ENCODE assay signal across 1 cellular context in the genomic region with DNA sequence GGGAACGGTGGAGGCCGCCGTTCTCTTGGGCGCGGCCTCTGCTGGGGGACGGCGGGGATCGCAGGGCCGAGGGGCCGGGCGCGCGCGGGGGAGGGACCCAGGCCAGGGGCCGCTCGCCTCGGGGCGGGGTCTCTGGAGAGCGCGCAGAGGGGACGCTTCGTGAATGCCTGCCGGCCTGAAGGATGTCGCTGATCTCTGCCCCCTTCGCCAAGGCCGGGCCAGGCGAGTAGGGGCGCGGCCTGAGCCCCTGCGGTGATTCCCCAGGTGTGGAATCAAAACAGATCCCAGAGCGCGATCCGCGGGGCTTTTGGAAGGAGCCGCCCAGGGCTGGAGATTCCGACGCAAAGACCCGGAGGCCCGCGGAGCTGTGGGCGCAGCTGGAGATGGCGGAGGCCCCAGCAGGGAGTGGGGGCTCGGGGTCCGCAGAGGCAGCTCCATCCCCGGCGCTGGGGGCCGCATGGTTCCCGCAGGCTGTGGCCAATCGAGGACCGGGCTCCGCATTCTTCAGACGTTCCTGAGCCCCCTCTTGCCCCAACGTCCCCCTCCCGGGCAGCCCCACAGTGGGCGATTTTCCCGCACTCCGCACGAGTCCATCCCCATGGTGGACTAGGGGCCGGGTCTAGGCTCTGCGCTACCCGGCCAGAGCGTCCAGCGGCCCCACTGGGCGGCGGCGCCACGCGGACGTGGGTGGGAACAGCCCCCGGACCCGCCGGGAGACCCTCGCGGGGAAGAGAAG.
TF ChIP-seq lines count a peak whose summit lies in the region.

No MANE protein-coding gene starts in this region.

TF ChIP-seq in HepG2, 621 proteins besides CTCF, POLR2A, EP300 and RAD21 (continued from another document):
- TF ChIP-seq, protein P1, sequence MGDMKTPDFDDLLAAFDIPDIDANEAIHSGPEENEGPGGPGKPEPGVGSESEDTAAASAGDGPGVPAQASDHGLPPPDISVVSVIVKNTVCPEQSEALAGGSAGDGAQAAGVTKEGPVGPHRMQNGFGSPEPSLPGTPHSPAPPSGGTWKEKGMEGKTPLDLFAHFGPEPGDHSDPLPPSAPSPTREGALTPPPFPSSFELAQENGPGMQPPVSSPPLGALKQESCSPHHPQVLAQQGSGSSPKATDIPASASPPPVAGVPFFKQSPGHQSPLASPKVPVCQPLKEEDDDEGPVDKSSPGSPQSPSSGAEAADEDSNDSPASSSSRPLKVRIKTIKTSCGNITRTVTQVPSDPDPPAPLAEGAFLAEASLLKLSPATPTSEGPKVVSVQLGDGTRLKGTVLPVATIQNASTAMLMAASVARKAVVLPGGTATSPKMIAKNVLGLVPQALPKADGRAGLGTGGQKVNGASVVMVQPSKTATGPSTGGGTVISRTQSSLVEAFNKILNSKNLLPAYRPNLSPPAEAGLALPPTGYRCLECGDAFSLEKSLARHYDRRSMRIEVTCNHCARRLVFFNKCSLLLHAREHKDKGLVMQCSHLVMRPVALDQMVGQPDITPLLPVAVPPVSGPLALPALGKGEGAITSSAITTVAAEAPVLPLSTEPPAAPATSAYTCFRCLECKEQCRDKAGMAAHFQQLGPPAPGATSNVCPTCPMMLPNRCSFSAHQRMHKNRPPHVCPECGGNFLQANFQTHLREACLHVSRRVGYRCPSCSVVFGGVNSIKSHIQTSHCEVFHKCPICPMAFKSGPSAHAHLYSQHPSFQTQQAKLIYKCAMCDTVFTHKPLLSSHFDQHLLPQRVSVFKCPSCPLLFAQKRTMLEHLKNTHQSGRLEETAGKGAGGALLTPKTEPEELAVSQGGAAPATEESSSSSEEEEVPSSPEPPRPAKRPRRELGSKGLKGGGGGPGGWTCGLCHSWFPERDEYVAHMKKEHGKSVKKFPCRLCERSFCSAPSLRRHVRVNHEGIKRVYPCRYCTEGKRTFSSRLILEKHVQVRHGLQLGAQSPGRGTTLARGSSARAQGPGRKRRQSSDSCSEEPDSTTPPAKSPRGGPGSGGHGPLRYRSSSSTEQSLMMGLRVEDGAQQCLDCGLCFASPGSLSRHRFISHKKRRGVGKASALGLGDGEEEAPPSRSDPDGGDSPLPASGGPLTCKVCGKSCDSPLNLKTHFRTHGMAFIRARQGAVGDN (CRISPR knock-in tag; IDR thresholded peaks at IDR 0.05): peak; percentile 57
- peak; percentile 18; the same call in 1 of the 2 replicates for TF ChIP-seq PHF21A (CRISPR knock-in tag; IDR thresholded peaks at IDR 0.05)
- TF ChIP-seq ZNF724P (CRISPR knock-in tag; IDR thresholded peaks at IDR 0.05; ENCODE audit: borderline replicate concordance): no peak
- TF ChIP-seq, protein P2, sequence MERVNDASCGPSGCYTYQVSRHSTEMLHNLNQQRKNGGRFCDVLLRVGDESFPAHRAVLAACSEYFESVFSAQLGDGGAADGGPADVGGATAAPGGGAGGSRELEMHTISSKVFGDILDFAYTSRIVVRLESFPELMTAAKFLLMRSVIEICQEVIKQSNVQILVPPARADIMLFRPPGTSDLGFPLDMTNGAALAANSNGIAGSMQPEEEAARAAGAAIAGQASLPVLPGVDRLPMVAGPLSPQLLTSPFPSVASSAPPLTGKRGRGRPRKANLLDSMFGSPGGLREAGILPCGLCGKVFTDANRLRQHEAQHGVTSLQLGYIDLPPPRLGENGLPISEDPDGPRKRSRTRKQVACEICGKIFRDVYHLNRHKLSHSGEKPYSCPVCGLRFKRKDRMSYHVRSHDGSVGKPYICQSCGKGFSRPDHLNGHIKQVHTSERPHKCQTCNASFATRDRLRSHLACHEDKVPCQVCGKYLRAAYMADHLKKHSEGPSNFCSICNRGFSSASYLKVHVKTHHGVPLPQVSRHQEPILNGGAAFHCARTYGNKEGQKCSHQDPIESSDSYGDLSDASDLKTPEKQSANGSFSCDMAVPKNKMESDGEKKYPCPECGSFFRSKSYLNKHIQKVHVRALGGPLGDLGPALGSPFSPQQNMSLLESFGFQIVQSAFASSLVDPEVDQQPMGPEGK (CRISPR knock-in tag; IDR thresholded peaks at IDR 0.05): peak; percentile 48
- peak; percentile 63; the same call in 1 of the 2 replicates for TF ChIP-seq FOXC1 (CRISPR knock-in tag; IDR thresholded peaks at IDR 0.05; ENCODE audit: borderline replicate concordance)
- TF ChIP-seq ZNF235 (CRISPR knock-in tag; IDR thresholded peaks at IDR 0.05; ENCODE audit: borderline replicate concordance): no peak
- 0 out of 2 replicates have a peak, but pooled peaks have one; percentile 36 for TF ChIP-seq ZNF547 (CRISPR knock-in tag; IDR thresholded peaks at IDR 0.05)
- TF ChIP-seq, protein P3, sequence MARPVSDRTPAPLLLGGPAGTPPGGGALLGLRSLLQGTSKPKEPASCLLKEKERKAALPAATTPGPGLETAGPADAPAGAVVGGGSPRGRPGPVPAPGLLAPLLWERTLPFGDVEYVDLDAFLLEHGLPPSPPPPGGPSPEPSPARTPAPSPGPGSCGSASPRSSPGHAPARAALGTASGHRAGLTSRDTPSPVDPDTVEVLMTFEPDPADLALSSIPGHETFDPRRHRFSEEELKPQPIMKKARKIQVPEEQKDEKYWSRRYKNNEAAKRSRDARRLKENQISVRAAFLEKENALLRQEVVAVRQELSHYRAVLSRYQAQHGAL (CRISPR knock-in tag; IDR thresholded peaks at IDR 0.05; ENCODE audit: not compliant biosample characterization): no peak
- TF ChIP-seq, protein P4, sequence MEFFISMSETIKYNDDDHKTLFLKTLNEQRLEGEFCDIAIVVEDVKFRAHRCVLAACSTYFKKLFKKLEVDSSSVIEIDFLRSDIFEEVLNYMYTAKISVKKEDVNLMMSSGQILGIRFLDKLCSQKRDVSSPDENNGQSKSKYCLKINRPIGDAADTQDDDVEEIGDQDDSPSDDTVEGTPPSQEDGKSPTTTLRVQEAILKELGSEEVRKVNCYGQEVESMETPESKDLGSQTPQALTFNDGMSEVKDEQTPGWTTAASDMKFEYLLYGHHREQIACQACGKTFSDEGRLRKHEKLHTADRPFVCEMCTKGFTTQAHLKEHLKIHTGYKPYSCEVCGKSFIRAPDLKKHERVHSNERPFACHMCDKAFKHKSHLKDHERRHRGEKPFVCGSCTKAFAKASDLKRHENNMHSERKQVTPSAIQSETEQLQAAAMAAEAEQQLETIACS (CRISPR knock-in tag; IDR thresholded peaks at IDR 0.05): peak; percentile 32; the same call in 1 of the 2 replicates
- TF ChIP-seq, protein P5, sequence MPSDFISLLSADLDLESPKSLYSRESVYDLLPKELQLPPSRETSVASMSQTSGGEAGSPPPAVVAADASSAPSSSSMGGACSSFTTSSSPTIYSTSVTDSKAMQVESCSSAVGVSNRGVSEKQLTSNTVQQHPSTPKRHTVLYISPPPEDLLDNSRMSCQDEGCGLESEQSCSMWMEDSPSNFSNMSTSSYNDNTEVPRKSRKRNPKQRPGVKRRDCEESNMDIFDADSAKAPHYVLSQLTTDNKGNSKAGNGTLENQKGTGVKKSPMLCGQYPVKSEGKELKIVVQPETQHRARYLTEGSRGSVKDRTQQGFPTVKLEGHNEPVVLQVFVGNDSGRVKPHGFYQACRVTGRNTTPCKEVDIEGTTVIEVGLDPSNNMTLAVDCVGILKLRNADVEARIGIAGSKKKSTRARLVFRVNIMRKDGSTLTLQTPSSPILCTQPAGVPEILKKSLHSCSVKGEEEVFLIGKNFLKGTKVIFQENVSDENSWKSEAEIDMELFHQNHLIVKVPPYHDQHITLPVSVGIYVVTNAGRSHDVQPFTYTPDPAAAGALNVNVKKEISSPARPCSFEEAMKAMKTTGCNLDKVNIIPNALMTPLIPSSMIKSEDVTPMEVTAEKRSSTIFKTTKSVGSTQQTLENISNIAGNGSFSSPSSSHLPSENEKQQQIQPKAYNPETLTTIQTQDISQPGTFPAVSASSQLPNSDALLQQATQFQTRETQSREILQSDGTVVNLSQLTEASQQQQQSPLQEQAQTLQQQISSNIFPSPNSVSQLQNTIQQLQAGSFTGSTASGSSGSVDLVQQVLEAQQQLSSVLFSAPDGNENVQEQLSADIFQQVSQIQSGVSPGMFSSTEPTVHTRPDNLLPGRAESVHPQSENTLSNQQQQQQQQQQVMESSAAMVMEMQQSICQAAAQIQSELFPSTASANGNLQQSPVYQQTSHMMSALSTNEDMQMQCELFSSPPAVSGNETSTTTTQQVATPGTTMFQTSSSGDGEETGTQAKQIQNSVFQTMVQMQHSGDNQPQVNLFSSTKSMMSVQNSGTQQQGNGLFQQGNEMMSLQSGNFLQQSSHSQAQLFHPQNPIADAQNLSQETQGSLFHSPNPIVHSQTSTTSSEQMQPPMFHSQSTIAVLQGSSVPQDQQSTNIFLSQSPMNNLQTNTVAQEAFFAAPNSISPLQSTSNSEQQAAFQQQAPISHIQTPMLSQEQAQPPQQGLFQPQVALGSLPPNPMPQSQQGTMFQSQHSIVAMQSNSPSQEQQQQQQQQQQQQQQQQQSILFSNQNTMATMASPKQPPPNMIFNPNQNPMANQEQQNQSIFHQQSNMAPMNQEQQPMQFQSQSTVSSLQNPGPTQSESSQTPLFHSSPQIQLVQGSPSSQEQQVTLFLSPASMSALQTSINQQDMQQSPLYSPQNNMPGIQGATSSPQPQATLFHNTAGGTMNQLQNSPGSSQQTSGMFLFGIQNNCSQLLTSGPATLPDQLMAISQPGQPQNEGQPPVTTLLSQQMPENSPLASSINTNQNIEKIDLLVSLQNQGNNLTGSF (CRISPR knock-in tag; IDR thresholded peaks at IDR 0.05): no peak
- TF ChIP-seq SNAI1 (CRISPR knock-in tag; IDR thresholded peaks at IDR 0.05; ENCODE audit: borderline replicate concordance): no peak
- TF ChIP-seq RFXAP (CRISPR knock-in tag; IDR thresholded peaks at IDR 0.05; ENCODE audit: borderline replicate concordance): no peak
- TF ChIP-seq ZNF615 (CRISPR knock-in tag; IDR thresholded peaks at IDR 0.05; ENCODE audit: borderline replicate concordance): no peak
- TF ChIP-seq KLF15 (CRISPR knock-in tag; IDR thresholded peaks at IDR 0.05; ENCODE audit: borderline replicate concordance): no peak
- peak; percentile 50; the same call in 1 of the 2 replicates for TF ChIP-seq ZFX (CRISPR knock-in tag; IDR thresholded peaks at IDR 0.05; ENCODE audit: low read depth)
- TF ChIP-seq, protein P6, sequence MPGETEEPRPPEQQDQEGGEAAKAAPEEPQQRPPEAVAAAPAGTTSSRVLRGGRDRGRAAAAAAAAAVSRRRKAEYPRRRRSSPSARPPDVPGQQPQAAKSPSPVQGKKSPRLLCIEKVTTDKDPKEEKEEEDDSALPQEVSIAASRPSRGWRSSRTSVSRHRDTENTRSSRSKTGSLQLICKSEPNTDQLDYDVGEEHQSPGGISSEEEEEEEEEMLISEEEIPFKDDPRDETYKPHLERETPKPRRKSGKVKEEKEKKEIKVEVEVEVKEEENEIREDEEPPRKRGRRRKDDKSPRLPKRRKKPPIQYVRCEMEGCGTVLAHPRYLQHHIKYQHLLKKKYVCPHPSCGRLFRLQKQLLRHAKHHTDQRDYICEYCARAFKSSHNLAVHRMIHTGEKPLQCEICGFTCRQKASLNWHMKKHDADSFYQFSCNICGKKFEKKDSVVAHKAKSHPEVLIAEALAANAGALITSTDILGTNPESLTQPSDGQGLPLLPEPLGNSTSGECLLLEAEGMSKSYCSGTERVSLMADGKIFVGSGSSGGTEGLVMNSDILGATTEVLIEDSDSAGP (CRISPR knock-in tag; IDR thresholded peaks at IDR 0.05; ENCODE audit: borderline replicate concordance): peak; percentile 33; the same call in 1 of the 2 replicates
- no peak for TF ChIP-seq PLRG1 (conservative IDR thresholded peaks at IDR 0.05)
- TF ChIP-seq, protein P7, sequence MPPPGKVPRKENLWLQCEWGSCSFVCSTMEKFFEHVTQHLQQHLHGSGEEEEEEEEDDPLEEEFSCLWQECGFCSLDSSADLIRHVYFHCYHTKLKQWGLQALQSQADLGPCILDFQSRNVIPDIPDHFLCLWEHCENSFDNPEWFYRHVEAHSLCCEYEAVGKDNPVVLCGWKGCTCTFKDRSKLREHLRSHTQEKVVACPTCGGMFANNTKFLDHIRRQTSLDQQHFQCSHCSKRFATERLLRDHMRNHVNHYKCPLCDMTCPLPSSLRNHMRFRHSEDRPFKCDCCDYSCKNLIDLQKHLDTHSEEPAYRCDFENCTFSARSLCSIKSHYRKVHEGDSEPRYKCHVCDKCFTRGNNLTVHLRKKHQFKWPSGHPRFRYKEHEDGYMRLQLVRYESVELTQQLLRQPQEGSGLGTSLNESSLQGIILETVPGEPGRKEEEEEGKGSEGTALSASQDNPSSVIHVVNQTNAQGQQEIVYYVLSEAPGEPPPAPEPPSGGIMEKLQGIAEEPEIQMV (CRISPR knock-in tag; IDR thresholded peaks at IDR 0.05; ENCODE audit: low read depth): peak; percentile 90
- no peak for TF ChIP-seq NFIB (CRISPR knock-in tag; IDR thresholded peaks at IDR 0.05; ENCODE audit: borderline replicate concordance)
- TF ChIP-seq, protein P8, sequence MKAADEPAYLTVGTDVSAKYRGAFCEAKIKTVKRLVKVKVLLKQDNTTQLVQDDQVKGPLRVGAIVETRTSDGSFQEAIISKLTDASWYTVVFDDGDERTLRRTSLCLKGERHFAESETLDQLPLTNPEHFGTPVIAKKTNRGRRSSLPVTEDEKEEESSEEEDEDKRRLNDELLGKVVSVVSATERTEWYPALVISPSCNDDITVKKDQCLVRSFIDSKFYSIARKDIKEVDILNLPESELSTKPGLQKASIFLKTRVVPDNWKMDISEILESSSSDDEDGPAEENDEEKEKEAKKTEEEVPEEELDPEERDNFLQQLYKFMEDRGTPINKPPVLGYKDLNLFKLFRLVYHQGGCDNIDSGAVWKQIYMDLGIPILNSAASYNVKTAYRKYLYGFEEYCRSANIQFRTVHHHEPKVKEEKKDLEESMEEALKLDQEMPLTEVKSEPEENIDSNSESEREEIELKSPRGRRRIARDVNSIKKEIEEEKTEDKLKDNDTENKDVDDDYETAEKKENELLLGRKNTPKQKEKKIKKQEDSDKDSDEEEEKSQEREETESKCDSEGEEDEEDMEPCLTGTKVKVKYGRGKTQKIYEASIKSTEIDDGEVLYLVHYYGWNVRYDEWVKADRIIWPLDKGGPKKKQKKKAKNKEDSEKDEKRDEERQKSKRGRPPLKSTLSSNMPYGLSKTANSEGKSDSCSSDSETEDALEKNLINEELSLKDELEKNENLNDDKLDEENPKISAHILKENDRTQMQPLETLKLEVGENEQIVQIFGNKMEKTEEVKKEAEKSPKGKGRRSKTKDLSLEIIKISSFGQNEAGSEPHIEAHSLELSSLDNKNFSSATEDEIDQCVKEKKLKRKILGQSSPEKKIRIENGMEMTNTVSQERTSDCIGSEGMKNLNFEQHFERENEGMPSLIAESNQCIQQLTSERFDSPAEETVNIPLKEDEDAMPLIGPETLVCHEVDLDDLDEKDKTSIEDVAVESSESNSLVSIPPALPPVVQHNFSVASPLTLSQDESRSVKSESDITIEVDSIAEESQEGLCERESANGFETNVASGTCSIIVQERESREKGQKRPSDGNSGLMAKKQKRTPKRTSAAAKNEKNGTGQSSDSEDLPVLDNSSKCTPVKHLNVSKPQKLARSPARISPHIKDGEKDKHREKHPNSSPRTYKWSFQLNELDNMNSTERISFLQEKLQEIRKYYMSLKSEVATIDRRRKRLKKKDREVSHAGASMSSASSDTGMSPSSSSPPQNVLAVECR (CRISPR knock-in tag; IDR thresholded peaks at IDR 0.05; ENCODE audit: borderline replicate concordance): peak; percentile 27; the same call in 1 of the 2 replicates
- peak; percentile 36; the same call in 1 of the 2 replicates for TF ChIP-seq ZBTB7B (CRISPR knock-in tag; IDR thresholded peaks at IDR 0.05)
- no peak for TF ChIP-seq PAF1 (CRISPR knock-in tag; IDR thresholded peaks at IDR 0.05)
- TF ChIP-seq, protein P9, sequence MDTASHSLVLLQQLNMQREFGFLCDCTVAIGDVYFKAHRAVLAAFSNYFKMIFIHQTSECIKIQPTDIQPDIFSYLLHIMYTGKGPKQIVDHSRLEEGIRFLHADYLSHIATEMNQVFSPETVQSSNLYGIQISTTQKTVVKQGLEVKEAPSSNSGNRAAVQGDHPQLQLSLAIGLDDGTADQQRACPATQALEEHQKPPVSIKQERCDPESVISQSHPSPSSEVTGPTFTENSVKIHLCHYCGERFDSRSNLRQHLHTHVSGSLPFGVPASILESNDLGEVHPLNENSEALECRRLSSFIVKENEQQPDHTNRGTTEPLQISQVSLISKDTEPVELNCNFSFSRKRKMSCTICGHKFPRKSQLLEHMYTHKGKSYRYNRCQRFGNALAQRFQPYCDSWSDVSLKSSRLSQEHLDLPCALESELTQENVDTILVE (CRISPR knock-in tag; IDR thresholded peaks at IDR 0.05): no peak
- TF ChIP-seq ATF7 (IDR thresholded peaks at IDR 0.05): no peak
- TF ChIP-seq ATF7 (CRISPR knock-in tag; IDR thresholded peaks at IDR 0.05): no peak
